Comparison of ENCODE assay signal across 23 cellular contexts in the genomic region with DNA sequence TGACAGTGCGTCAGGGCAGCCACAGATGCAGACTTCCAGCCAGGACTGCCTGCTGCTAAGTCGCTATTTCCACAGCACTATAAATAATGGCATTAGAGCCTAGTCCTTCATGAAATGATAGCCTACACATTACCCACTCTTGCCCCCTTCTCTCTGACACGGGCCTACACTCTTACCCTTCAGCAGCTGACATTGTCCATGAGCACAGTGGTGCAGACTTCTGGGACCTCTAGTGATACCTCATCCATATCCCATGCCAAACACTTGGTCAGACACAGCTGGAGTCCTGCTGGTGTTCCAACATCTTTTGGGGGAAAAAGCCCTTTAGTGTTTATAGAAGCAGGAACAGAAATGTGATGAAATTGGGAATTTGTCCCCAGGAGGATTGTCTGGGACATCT. TPM values are rescaled to one million over a fixed set of nuclear protein-coding genes. Genes with fewer than 3 reads are reported as not detected.
"Had no signal": no experiment of that assay in that cellular context is flagged by ENCODE, and none has a peak within 500 bp of the region (broad histone marks: within the 10 kb centered on the region; RNA-seq: fewer than 3 reads in every experiment).

No MANE protein-coding gene starts in this region.

- H3K4me3 ChIP-seq: heart left ventricle, mucosa of descending colon, ovary, right lobe of liver, smooth muscle cell, thoracic aorta, upper lobe of left lung had no signal

- H3K4me1 ChIP-seq: right lobe of liver had no signal

- H3K36me3 ChIP-seq: ovary had no signal

- H3K27me3 ChIP-seq: brain microvascular endothelial cell, heart left ventricle, ovary, right lobe of liver, upper lobe of left lung had no signal

- H3K27ac ChIP-seq: brain microvascular endothelial cell, heart left ventricle, ovary, right lobe of liver, thoracic aorta, upper lobe of left lung had no signal

- DNase-seq: activated CD4-positive, alpha-beta T cell treated with anti-CD3 and anti-CD28 coated beads, Interleukin-2, amount 10 ng/mL, durations not matched to agents 7 days and 5 days; activated CD8-positive, alpha-beta memory T cell treated with anti-CD3 and anti-CD28 coated beads, Interleukin-2, amount 50 U/mL, for 4 hours; activated effector memory CD4-positive, alpha-beta T cell treated with Interleukin-2 at 50 U/mL for 16 hours; activated naive CD4-positive, alpha-beta T cell treated with anti-CD3 and anti-CD28 coated beads, Interleukin-2, amount 10 ng/mL, durations not matched to agents 7 days and 5 days; activated naive CD8-positive, alpha-beta T cell treated with anti-CD3 and anti-CD28 coated beads, Interleukin-2, amount 50 U/mL, for 24 hours; activated T-cell treated with anti-CD3 and anti-CD28 coated beads, Interleukin-2, amount 50 U/mL, for 4 hours; brain microvascular endothelial cell; cortex of kidney; erythroblast; kidney glomerular epithelial cell; mesenchymal stem cell; mucosa of descending colon; naive B cell; ovary; right lobe of liver; stimulated activated CD4-positive, alpha-beta T cell treated with anti-CD3 and anti-CD28 coated beads, Interleukin-4, amount 100 ng/mL, for 24 hours; upper lobe of left lung had no signal

- H3K9me3 ChIP-seq: heart left ventricle, mucosa of descending colon, ovary, right lobe of liver, thoracic aorta, upper lobe of left lung had no signal

- ATAC-seq: activated CD4-positive, CD25-positive, alpha-beta regulatory T cell treated with anti-CD3 and anti-CD28 coated beads, Interleukin-2, amount 50 U/mL, for 24 hours; activated naive CD8-positive, alpha-beta T cell treated with anti-CD3 and anti-CD28 coated beads, Interleukin-2, amount 50 U/mL, for 24 hours; activated T-cell treated with anti-CD3 and anti-CD28 coated beads, Interleukin-2, amount 50 U/mL, for 4 hours; mucosa of descending colon; right lobe of liver; stimulated activated memory B cell treated with anti-CD40 and anti-IgM and Interleukin-4, amounts not matched to agents 10 μg/mL and 1 μg/mL and 100 μg/mL, for 72 hours had no signal

RNA-seq across cellular contexts. Expression of a gene that starts 52.9 kb away (rescaled TPM):
- total RNA-seq: liver, thoracic aorta had no signal
